8 cellular contexts compared by ENCODE assay signal in the genomic region with DNA sequence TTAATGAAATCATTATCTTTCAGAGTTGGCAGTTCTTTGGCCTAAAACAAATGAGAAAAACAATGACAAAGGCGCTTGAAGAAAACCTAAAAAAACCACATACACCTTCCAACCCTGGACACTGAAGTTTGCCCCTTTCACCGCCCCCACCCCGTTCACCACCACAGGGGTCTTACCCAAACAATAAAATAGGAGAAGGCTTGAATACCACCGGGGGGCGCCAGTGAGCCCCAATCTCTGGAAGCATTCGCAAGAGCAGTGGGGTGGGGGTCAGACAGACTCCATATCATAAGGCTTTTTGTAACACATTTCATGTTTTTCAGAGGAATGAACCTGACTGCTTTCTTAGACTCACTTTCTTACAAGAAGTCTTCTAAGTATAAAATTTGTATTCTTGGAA.
A peak's percentile ranks its signal among the peaks of the same experiment; 100 is the strongest.
DNase-seq lines count a peak whose midpoint lies in the region; ATAC-seq and TF ChIP-seq lines count a peak whose summit lies in the region.

No MANE protein-coding gene starts in this region.

- no peak overlapping the region for H3K9ac ChIP-seq in SK-N-SH

- no peak overlapping the region for H3K4me3 Mint-ChIP-seq in activated naive CD8-positive, alpha-beta T cell treated with anti-CD3 and anti-CD28 coated beads for 36 hours
- no peak overlapping the region for H3K4me3 Mint-ChIP-seq in immature natural killer cell

- H3F3A ChIP-seq in SK-N-SH (replicated peaks; ENCODE audit: insufficient read depth), result no peaks in the 10 kb centered on the region

- peaks cover 31% of the 10 kb centered on the region for H3K36me3 Mint-ChIP-seq in activated naive CD8-positive, alpha-beta T cell treated with anti-CD3 and anti-CD28 coated beads for 36 hours
- peaks cover 15 to 55% (median 37%) of the 10 kb centered on the region in 3 donors for H3K36me3 Mint-ChIP-seq in immature natural killer cell

- no peaks in the 10 kb centered on the region for H3K9me3 ChIP-seq in SK-N-SH

- no peak overlapping the region for H2AFZ ChIP-seq in SK-N-SH (ENCODE audit: low read depth)

- TF ChIP-seq CTCF in SK-N-SH (IDR thresholded peaks at IDR 0.05), result peak; percentile 85

- no peak for TF ChIP-seq EP300 in SK-N-SH (IDR thresholded peaks at IDR 0.05; ENCODE audit: borderline replicate concordance in 1 of 2, low read depth in 1 of 2, low read length in 1 of 2)

- peaks cover 10 to 18% of the 10 kb centered on the region in 2 experiments for H3K36me3 ChIP-seq in SK-N-SH (replicated peaks in 1 of 2; ENCODE audit: control insufficient read depth in 1 of 2, insufficient read depth in 2 of 2, low read length in 1 of 2)

- no peaks in the 10 kb centered on the region for H3K27me3 ChIP-seq in SK-N-SH (ENCODE audit: insufficient read depth)

- H3K79me2 ChIP-seq in SK-N-SH (ENCODE audit: insufficient read depth), result no peaks in the 10 kb centered on the region

- no peaks in the 10 kb centered on the region for H3K27me3 Mint-ChIP-seq in activated naive CD8-positive, alpha-beta T cell treated with anti-CD3 and anti-CD28 coated beads for 36 hours
- H3K27me3 Mint-ChIP-seq in immature natural killer cell (ENCODE audit: low read depth in 3 of 3), result peaks cover 0 to 18% (median 7%) of the 10 kb centered on the region in 3 donors

- peak; percentile 65 for DNase-seq in NCI-H146 (lab: John Stamatoyannopoulos, UW)
- no peak for DNase-seq in NCI-H146 treated with DMSO at 0.1 percent for 48 hours (lab: John Stamatoyannopoulos, UW; ENCODE audit: unreplicated experiment)
- DNase-seq in SK-N-SH, result peak; percentile 69
- peak; percentile 49 for DNase-seq in activated naive CD8-positive, alpha-beta T cell treated with anti-CD3 and anti-CD28 coated beads for 36 hours
- peak; percentile 62 to 72 (median 66) for DNase-seq in immature natural killer cell
- peak; percentile 22 to 59 (median 34) for DNase-seq in stimulated activated CD4-positive, alpha-beta T cell treated with anti-CD3 and anti-CD28 coated beads, TNF-alpha, amount 100 ng/mL, for 24 hours (ENCODE audit: low read depth in 3 of 3)

- H3K9me3 Mint-ChIP-seq in activated naive CD8-positive, alpha-beta T cell treated with anti-CD3 and anti-CD28 coated beads for 36 hours, result no peaks in the 10 kb centered on the region
- H3K9me3 Mint-ChIP-seq in immature natural killer cell, result no peaks in the 10 kb centered on the region

- peaks cover 0 to 7% of the 10 kb centered on the region in 2 experiments; a peak in 1 of 4 replicates for H3K4me1 ChIP-seq in SK-N-SH (ENCODE audit: control insufficient read depth in 1 of 2, insufficient read depth in 2 of 2, low read depth in 1 of 2, low read length in 1 of 2)

- H3K4me2 ChIP-seq in SK-N-SH, result no peak overlapping the region

- no peak overlapping the region for H3K4me3 ChIP-seq in SK-N-SH (ENCODE audit: low read depth in 2 of 2, low read length in 1 of 2)

- peak; percentile 58 for TF ChIP-seq RAD21 in SK-N-SH (IDR thresholded peaks at IDR 0.05; ENCODE audit: low read length)

- ATAC-seq in GM21360 (IDR thresholded peaks at IDR 0.05; ENCODE audit: unreplicated experiment), result no peak
- ATAC-seq in HG02571 (IDR thresholded peaks at IDR 0.05; ENCODE audit: unreplicated experiment), result no peak

- no peaks in the 10 kb centered on the region for H4K20me1 ChIP-seq in SK-N-SH (ENCODE audit: insufficient read depth)

- CTCF ChIA-PET in SK-N-SH (lab: Yijun Ruan, JAX), result interaction anchor here (1.0 to 1.7 kb wide), 6 partner anchors 9 to 439 kb away, joined by 3 to 7 read pairs (median 4); no protein-coding TSS in a partner anchor

- H3K27ac ChIP-seq in SK-N-SH (ENCODE audit: low read depth in 2 of 2, low read length in 1 of 2), result no peak overlapping the region

- peak overlapping the region; percentile 53 for H3K27ac Mint-ChIP-seq in activated naive CD8-positive, alpha-beta T cell treated with anti-CD3 and anti-CD28 coated beads for 36 hours
- peak overlapping the region; percentile 68 to 88 (median 82) for H3K27ac Mint-ChIP-seq in immature natural killer cell

- 86% methylated on average over 6 of the region's 6 CpGs for WGBS in SK-N-SH (ENCODE audit: low lambda C conversion rate)

- POLR2A ChIA-PET in SK-N-SH (lab: Yijun Ruan, JAX), result no interaction called here

- H3K4me1 Mint-ChIP-seq in activated naive CD8-positive, alpha-beta T cell treated with anti-CD3 and anti-CD28 coated beads for 36 hours, result peaks cover 16% of the 10 kb centered on the region
- H3K4me1 Mint-ChIP-seq in immature natural killer cell, result peaks cover 29 to 57% of the 10 kb centered on the region in 2 donors

- H3K9me2 ChIP-seq in SK-N-SH, result no peaks in the 10 kb centered on the region

TF ChIP-seq in SK-N-SH, 30 proteins besides CTCF, POLR2A, EP300 and RAD21:
- TF ChIP-seq NRF1 (IDR thresholded peaks at IDR 0.05; ENCODE audit: low read depth, low read length) (no peak), NFIC (IDR thresholded peaks at IDR 0.05; ENCODE audit: borderline replicate concordance) (no peak), SMC3 (IDR thresholded peaks at IDR 0.05; ENCODE audit: low read depth, low read length) (peak; percentile 59)
